In genomic region chr22:45317551-45318167, GRCh38 we compare ENCODE assay signal across 8 cellular contexts. TPM values are rescaled to one million over a fixed set of nuclear protein-coding genes. Genes with fewer than 3 reads are reported as not detected.
DNase-seq lines count a peak whose midpoint lies in the region; ATAC-seq and TF ChIP-seq lines count a peak whose summit lies in the region.

No MANE protein-coding gene starts in this region.

- TF ChIP-seq POLR2A in breast epithelium (IDR thresholded peaks at IDR 0.05): no peak
- TF ChIP-seq POLR2A in thyroid gland (IDR thresholded peaks at IDR 0.05): no peak

- WGBS in thyroid gland, 2 donors: 56 to 62% methylated on average over 18 to 19 of the region's 19 CpGs

- H3K36me3 ChIP-seq in breast epithelium (no peaks in the 10 kb centered on the region), thyroid gland (peaks cover 0 to 4% of the 10 kb centered on the region in 2 donors)

- intact Hi-C loops in breast epithelium (cut with DNase I; ENCODE audit: low total_unique reads) (loop anchor here (5.0 kb wide), 1 partner anchor 1895 kb away; no protein-coding TSS in a partner anchor), thyroid gland (cut with DNase I) (no loop called here)

- H3K9me3 ChIP-seq in breast epithelium (no peaks in the 10 kb centered on the region), thyroid gland (no peaks in the 10 kb centered on the region)

- ATAC-seq in left lobe of liver: peak; percentile 88
- no peak for ATAC-seq in HG03135 (IDR thresholded peaks at IDR 0.05; ENCODE audit: unreplicated experiment)

- H3K27me3 ChIP-seq in breast epithelium (no peaks in the 10 kb centered on the region), thyroid gland (no peaks in the 10 kb centered on the region)

- H3K27ac ChIP-seq in breast epithelium (peak overlapping the region; percentile 76 to 92), thyroid gland (peak overlapping the region; percentile 66 to 78 (median 69))

- DNase-seq in DMS 273 treated with DMSO at 0.1 percent for 48 hours (lab: John Stamatoyannopoulos, UW) (peak; percentile 48), NCI-H446 (lab: John Stamatoyannopoulos, UW) (peak; percentile 75), breast epithelium (ENCODE audit: low spot score in 2 of 2) (peak; percentile 66 to 83), left lobe of liver (ENCODE audit: low spot score) (peak; percentile 81), thyroid gland (peak; percentile 34 to 44), UCSD-AML1 (lab: John Stamatoyannopoulos, UW; ENCODE audit: unreplicated experiment) (no peak), pons (ENCODE audit: low spot score) (no peak)

- H3K4me3 ChIP-seq in breast epithelium (peak overlapping the region in 2 of 3 donors; percentile 0 to 39), thyroid gland (replicated peaks in 1 of 3) (no peak overlapping the region)

- H3K4me1 ChIP-seq in breast epithelium: peaks cover 0 to 7% of the 10 kb centered on the region in 2 donors
- peaks cover 5 to 17% of the 10 kb centered on the region in 2 donors for H3K4me1 ChIP-seq in thyroid gland

- TF ChIP-seq CTCF in breast epithelium (IDR thresholded peaks at IDR 0.05): peak in 2 of 3 donors; percentile 37 to 79
- peak in 4 of 6 experiments; percentile 14 to 27 (median 20) for TF ChIP-seq CTCF in thyroid gland (IDR thresholded peaks at IDR 0.05)

RNA-seq across cellular contexts. Expression of gene FAM118A, which starts 7.9 kb away (rescaled TPM):
- 100 to 1,000 TPM in 1 of 3 donors, 10 to 100 TPM in 2; 33.8 to 104 (median 55.4) TPM for total RNA-seq in breast epithelium
- 26.0 TPM for total RNA-seq in left lobe of liver
- 100 to 1,000 TPM in 1 of 4 donors, 10 to 100 TPM in 3; 15.7 to 104 (median 75.3) TPM for total RNA-seq in thyroid gland

RNA-seq across cellular contexts. Expression of gene UPK3A, which starts 32.9 kb away (rescaled TPM):
- not detected for total RNA-seq in breast epithelium
- not detected for total RNA-seq in left lobe of liver
- 1 to 10 TPM in 3 of 4 donors, not detected in 1; 2.1 to 3.9 (median 2.6) TPM for total RNA-seq in thyroid gland

Comparison
In these comparisons a context has a peak if more than half of its experiments do, and no peak if none do; other contexts are left out.
1. DNase-seq: peak in DMS 273 treated with DMSO at 0.1 percent for 48 hours (single experiment), NCI-H446 (2 of 2), breast epithelium (2 of 2), left lobe of liver (single experiment) and thyroid gland (2 of 2); none in UCSD-AML1 (single experiment) and pons (single experiment).
2. H3K4me3 ChIP-seq: peak in breast epithelium (2 of 3); none in thyroid gland (0 of 3).